ENCODE assay signal across 9 cellular contexts in genomic region chr15:89837134-89837829, GRCh38.
DNase-seq lines count a peak whose midpoint lies in the region; ATAC-seq and TF ChIP-seq lines count a peak whose summit lies in the region.
"Had no signal": no experiment of that assay in that cellular context is flagged by ENCODE, and none has a peak within 500 bp of the region (broad histone marks: within the 10 kb centered on the region; RNA-seq: fewer than 3 reads in every experiment).

No MANE protein-coding gene starts in this region.

- peak overlapping the region; percentile 1 for H3K4me3 ChIP-seq in skeletal muscle cell (ENCODE audit: low read depth, low read length)
- H3K4me3 ChIP-seq: colonic mucosa had no signal

- DNase-seq in GDM1 (lab: John Stamatoyannopoulos, UW), result peak; percentile 21
- DNase-seq in fibroblast of peridontal ligament (ENCODE audit: extremely low read depth), result peak; percentile 64
- no peak for DNase-seq in skeletal muscle cell (ENCODE audit: low read depth)
- DNase-seq in NCI-H82 treated with DMSO at 0.1 percent for 48 hours (lab: John Stamatoyannopoulos, UW; ENCODE audit: unreplicated experiment), result no peak
- no peak for DNase-seq in NCI-H1092 treated with DMSO at 0.1 percent for 48 hours (lab: John Stamatoyannopoulos, UW)
- no peak for DNase-seq in NCI-H2081 treated with DMSO at 0.1 percent for 48 hours (lab: John Stamatoyannopoulos, UW)
- DNase-seq: colonic mucosa had no signal

- ATAC-seq in SK-N-SH treated with all-trans-retinoic acid at 6 μM for 48 hours (peak; percentile 78), GM18502 (IDR thresholded peaks at IDR 0.05; ENCODE audit: poor library complexity, unreplicated experiment) (no peak)

TF ChIP-seq in SK-N-SH treated with all-trans-retinoic acid at 6 μM for 48 hours, 23 proteins besides CTCF, POLR2A, EP300 and RAD21:
- TF ChIP-seq ESRRG (CRISPR knock-in tag; IDR thresholded peaks at IDR 0.05) (no peak), OSR1 (CRISPR knock-in tag; IDR thresholded peaks at IDR 0.05) (no peak), CSDC2 (CRISPR knock-in tag; IDR thresholded peaks at IDR 0.05) (no peak), RARB (CRISPR knock-in tag; IDR thresholded peaks at IDR 0.05) (no peak)
TF ChIP-seq in SK-N-SH treated with all-trans-retinoic acid at 6 μM for 48 hours: peak in this region for 0.

Comparison
In these comparisons a context has a peak if more than half of its experiments do, and no peak if none do; other contexts are left out.
1. DNase-seq: peak in GDM1 (single experiment) and fibroblast of peridontal ligament (single experiment); none in skeletal muscle cell (single experiment), NCI-H82 treated with DMSO at 0.1 percent for 48 hours (single experiment), NCI-H1092 treated with DMSO at 0.1 percent for 48 hours (single experiment) and NCI-H2081 treated with DMSO at 0.1 percent for 48 hours (single experiment).